9 cellular contexts compared by ENCODE assay signal in genomic region chr5:10351882-10352395, GRCh38. TPM values are rescaled to one million over a fixed set of nuclear protein-coding genes. Genes with fewer than 3 reads are reported as not detected.
DNase-seq lines count a peak whose midpoint lies in the region; ATAC-seq and TF ChIP-seq lines count a peak whose summit lies in the region.
"Had no signal": no experiment of that assay in that cellular context is flagged by ENCODE, and none has a peak within 500 bp of the region (broad histone marks: within the 10 kb centered on the region; RNA-seq: fewer than 3 reads in every experiment).

No MANE protein-coding gene starts in this region.

- no peak for TF ChIP-seq CTCF in endodermal cell (conservative IDR thresholded peaks at IDR 0.05)

- H3K27me3 ChIP-seq in NT2/D1 (ENCODE audit: insufficient read depth, insufficient read length) = no peaks in the 10 kb centered on the region
- no peaks in the 10 kb centered on the region for H3K27me3 ChIP-seq in endodermal cell (ENCODE audit: control insufficient read depth, insufficient read depth, low read length, poor library complexity, severe bottlenecking)
- H3K27me3 ChIP-seq in rectal smooth muscle tissue (ENCODE audit: control insufficient read depth, insufficient read depth, low read length) = no peaks in the 10 kb centered on the region

- H3K4me3 ChIP-seq in NT2/D1 (ENCODE audit: insufficient read length, low read depth) (peak overlapping the region; percentile 13), endodermal cell (ENCODE audit: low read length) (peak overlapping the region; percentile 99), rectal smooth muscle tissue (ENCODE audit: low read length) (no peak overlapping the region)

- H3K4me1 ChIP-seq in NT2/D1 (ENCODE audit: insufficient read depth, insufficient read length) (no peaks in the 10 kb centered on the region), endodermal cell (ENCODE audit: control insufficient read depth, insufficient read depth, low read length) (peaks cover 5% of the 10 kb centered on the region), rectal smooth muscle tissue (ENCODE audit: control insufficient read depth, insufficient read depth, low read length) (peaks cover 3% of the 10 kb centered on the region)

- peaks cover 27% of the 10 kb centered on the region for H3K4me1 Mint-ChIP-seq in endodermal cell

- H3K27ac ChIP-seq in endodermal cell (ENCODE audit: low read depth, low read length) (peak overlapping the region; percentile 98), rectal smooth muscle tissue (ENCODE audit: low read depth, low read length) (peak overlapping the region; percentile 95)

- WGBS in endodermal cell (ENCODE audit: insufficient coverage in 1 of 2, insufficient read length in 1 of 2), 2 experiments = 85 to 86% methylated on average over 9 to 12 of the region's 12 CpGs

- H3K9me3 Mint-ChIP-seq in endodermal cell = no peaks in the 10 kb centered on the region

- no peak overlapping the region for H3K9ac ChIP-seq in NT2/D1 (ENCODE audit: insufficient read length, low read depth)
- no peak overlapping the region for H3K9ac ChIP-seq in endodermal cell (ENCODE audit: extremely low read depth, low read length, poor library complexity, severe bottlenecking)
- no peak overlapping the region for H3K9ac ChIP-seq in rectal smooth muscle tissue (ENCODE audit: low read length)

- no peak for ATAC-seq in GM21526 (IDR thresholded peaks at IDR 0.05; ENCODE audit: low FRiP score, unreplicated experiment)

- no peaks in the 10 kb centered on the region for H3K27me3 Mint-ChIP-seq in endodermal cell (ENCODE audit: insufficient read depth)

- peak overlapping the region; percentile 95 for H3K4me3 Mint-ChIP-seq in endodermal cell

- H3K27ac Mint-ChIP-seq in endodermal cell = no peak overlapping the region

- peak in 2 of 3 experiments; percentile 35 to 68 for DNase-seq in NCI-H1417 (lab: John Stamatoyannopoulos, UW)
- no peak for DNase-seq in NCI-H1417 treated with DMSO at 0.1 percent for 48 hours (lab: John Stamatoyannopoulos, UW)
- DNase-seq in NT2/D1 (ENCODE audit: low read depth, low spot score) = no peak
- DNase-seq in endodermal cell = peak; percentile 57
- no peak for DNase-seq in SIG-M5 (lab: John Stamatoyannopoulos, UW)
- no peak for DNase-seq in COLO829 (ENCODE audit: low spot score)
- DNase-seq: NCI-H1105 had no signal

- H3K36me3 ChIP-seq in NT2/D1 (ENCODE audit: insufficient read depth, insufficient read length, low read length) = no peaks in the 10 kb centered on the region
- no peaks in the 10 kb centered on the region for H3K36me3 ChIP-seq in endodermal cell (ENCODE audit: control insufficient read depth, insufficient read depth, low read length)
- no peaks in the 10 kb centered on the region for H3K36me3 ChIP-seq in rectal smooth muscle tissue (ENCODE audit: control insufficient read depth, insufficient read depth, low read length)

- no peaks in the 10 kb centered on the region for H3K36me3 Mint-ChIP-seq in endodermal cell (ENCODE audit: low read depth)

- no peaks in the 10 kb centered on the region for H3K9me3 ChIP-seq in NT2/D1 (ENCODE audit: insufficient read depth, low read length)
- H3K9me3 ChIP-seq in endodermal cell (ENCODE audit: control insufficient read depth, low read length) = no peaks in the 10 kb centered on the region

RNA-seq across cellular contexts. Expression of gene MARCHF6, which starts 1.6 kb away (rescaled TPM):
- 100 to 1,000 TPM; 149 to 150 TPM for total RNA-seq in endodermal cell
- 146 TPM for polyA plus RNA-seq in endodermal cell (2013, experiment 1 of 2)
- polyA plus RNA-seq in endodermal cell (2013, experiment 2 of 2) = 126 TPM

RNA-seq across cellular contexts. Expression of gene CMBL, which starts 44.2 kb away (rescaled TPM):
- 10 to 100 TPM; 10.4 to 20.5 TPM for total RNA-seq in endodermal cell
- polyA plus RNA-seq in endodermal cell (2013, experiment 1 of 2) = 34.9 TPM
- polyA plus RNA-seq in endodermal cell (2013, experiment 2 of 2) = 26.8 TPM

Comparison
In these comparisons a context has a peak if more than half of its experiments do, and no peak if none do; other contexts are left out.
1. DNase-seq: peak in NCI-H1417 (2 of 3) and endodermal cell (single experiment); none in NCI-H1417 treated with DMSO at 0.1 percent for 48 hours (single experiment), NT2/D1 (single experiment), SIG-M5 (single experiment) and COLO829 (single experiment).